In the genomic region with DNA sequence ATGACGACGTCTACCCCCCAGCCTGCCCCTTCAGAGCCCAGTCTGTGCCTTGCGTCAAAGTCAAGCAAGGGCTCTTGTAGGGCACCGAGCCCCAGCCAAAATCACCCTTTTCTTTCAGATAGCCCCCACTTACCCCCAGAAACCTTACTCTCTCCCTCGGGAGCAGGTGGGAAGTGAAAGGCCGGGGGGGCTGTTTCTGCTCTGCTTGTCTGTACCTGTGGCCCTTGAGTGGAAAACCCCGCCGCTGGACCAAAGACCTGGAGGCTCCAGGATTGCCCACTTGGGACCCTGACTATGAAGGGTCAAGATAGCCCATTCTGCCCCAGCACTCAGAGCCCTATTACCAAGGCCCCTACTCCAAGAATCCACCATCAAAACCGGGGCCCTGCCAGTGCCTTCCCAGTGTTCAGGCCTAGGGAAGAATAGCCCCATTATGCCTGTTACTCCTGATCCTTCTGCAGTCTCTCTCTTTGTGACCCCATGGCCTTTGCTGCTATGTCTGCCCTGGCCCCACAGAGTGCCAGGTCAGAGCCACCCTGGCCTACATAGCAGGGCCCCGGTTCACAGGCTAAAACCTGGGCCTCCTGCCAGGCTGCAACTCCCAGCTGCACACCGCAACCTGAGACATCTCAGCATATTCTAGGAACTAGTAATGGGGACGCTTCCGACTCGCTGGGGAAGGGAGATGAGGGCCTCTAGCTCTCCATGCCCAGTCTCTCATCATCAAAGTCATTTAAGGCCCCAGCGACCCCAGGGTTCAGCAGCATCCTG, we compare ENCODE assay signal across 8 cellular contexts. TPM values are rescaled to one million over a fixed set of nuclear protein-coding genes. Genes with fewer than 3 reads are reported as not detected.
A peak's percentile ranks its signal among the peaks of the same experiment; 100 is the strongest.
DNase-seq lines count a peak whose midpoint lies in the region; ATAC-seq and TF ChIP-seq lines count a peak whose summit lies in the region.

No MANE protein-coding gene starts in this region.

- H3K9me2 ChIP-seq in HCT116 (ENCODE audit: insufficient read depth): no peaks in the 10 kb centered on the region

- DNase-seq in DMS 273 treated with DMSO at 0.1 percent for 48 hours (lab: John Stamatoyannopoulos, UW) (peak; percentile 40), HCT116 (ENCODE audit: low read depth, low spot score) (no peak), SJSA1 (ENCODE audit: low read depth in 1 of 2, low spot score in 2 of 2) (peak in 1 of 2 experiments; percentile 31), neural progenitor cell (ENCODE audit: low spot score) (peak; percentile 38), NCI-H1048 (lab: John Stamatoyannopoulos, UW) (no peak)

- no peaks in the 10 kb centered on the region for H3K36me3 ChIP-seq in HCT116 (ENCODE audit: control insufficient read depth in 1 of 2, insufficient read depth in 2 of 2, low read length in 2 of 2)
- no peaks in the 10 kb centered on the region for H3K36me3 ChIP-seq in SJSA1
- no peaks in the 10 kb centered on the region for H3K36me3 ChIP-seq in neural progenitor cell

- peaks cover 23% of the 10 kb centered on the region for H3K4me1 Mint-ChIP-seq in neural progenitor cell

- H4K20me1 ChIP-seq in HCT116 (ENCODE audit: insufficient read depth) (no peaks in the 10 kb centered on the region), neural progenitor cell (ENCODE audit: low read depth) (no peaks in the 10 kb centered on the region)

- no peaks in the 10 kb centered on the region for H3K9me3 Mint-ChIP-seq in neural progenitor cell

- peaks cover 47% of the 10 kb centered on the region for H3F3A ChIP-seq in neural progenitor cell (ENCODE audit: low read depth)

- no TSS peak for BruUV-seq in HCT116 (replicated peaks; lab: Mats Ljungman, UMichigan)

- TF ChIP-seq POLR2A in HCT116 (IDR thresholded peaks at IDR 0.05; ENCODE audit: borderline replicate concordance, extremely low read depth, insufficient read depth, insufficient read length): no peak

- H3K9me3 ChIP-seq in HCT116 (ENCODE audit: control insufficient read depth in 1 of 2, insufficient read depth in 1 of 2, low read depth in 1 of 2, low read length in 2 of 2) (no peaks in the 10 kb centered on the region), SJSA1 (replicated peaks) (no peaks in the 10 kb centered on the region), neural progenitor cell (ENCODE audit: low read depth) (no peaks in the 10 kb centered on the region)

- no peaks in the 10 kb centered on the region for H3K79me2 ChIP-seq in HCT116 (ENCODE audit: insufficient read depth, low read length)
- H3K79me2 ChIP-seq in neural progenitor cell (ENCODE audit: low read depth): no peaks in the 10 kb centered on the region

- intact Hi-C loops in HCT116 (cut with micrococcal nuclease): loop anchor here (1.0 to 5.0 kb wide), 5 partner anchors 34 to 572 kb away; partner anchors contain the start of gene RNU5D-1

- H3K4me1 ChIP-seq in HCT116 (ENCODE audit: control insufficient read depth in 1 of 2, insufficient read depth in 2 of 2, low read length in 2 of 2) (peaks cover 12 to 41% of the 10 kb centered on the region in 2 experiments), SJSA1 (replicated peaks) (peaks cover 8% of the 10 kb centered on the region), neural progenitor cell (peaks cover 33% of the 10 kb centered on the region)

- RAD21 ChIA-PET in HCT116 (lab: Charles Lee; ENCODE audit: low non-redundant PET in 1 of 2, low total read pairs in 2 of 2, uncharacterized antibody in 2 of 2, unreplicated experiment in 2 of 2): no interaction called here

- ATAC-seq in HCT116 (no peak; the same call in 1 of the 2 replicates), esophagus mucosa (peak; percentile 1), GM19035 (IDR thresholded peaks at IDR 0.05; ENCODE audit: unreplicated experiment) (no peak)
- ATAC-seq in activated CD4-positive, CD25-positive, alpha-beta regulatory T cell treated with anti-CD3 and anti-CD28 coated beads, Interleukin-2, amount 50 U/mL, for 24 hours: no peak

- CTCF ChIA-PET in HCT116 (lab: Charles Lee): interaction anchor here (1.8 kb wide), 1 partner anchor 195 kb away, joined by 9 read pairs; the partner anchor contains the start of genes CCDC163 and MMACHC

- no peak for TF ChIP-seq CTCF in HCT116 (IDR thresholded peaks at IDR 0.05 in 2 of 3, conservative IDR thresholded peaks at IDR 0.05 in 1 of 3; ENCODE audit: borderline replicate concordance in 1 of 3, insufficient read depth in 1 of 3, low read depth in 2 of 3, low read length in 2 of 3)
- TF ChIP-seq CTCF in neural progenitor cell (IDR thresholded peaks at IDR 0.05): no peak

- H3K27ac Mint-ChIP-seq in neural progenitor cell: peak overlapping the region; percentile 95

- no peak overlapping the region for H2AFZ ChIP-seq in HCT116 (ENCODE audit: low read depth, low read length, poor library complexity, severe bottlenecking)
- H2AFZ ChIP-seq in neural progenitor cell (replicated peaks): peak overlapping the region; percentile 45

- H3K4me3 Mint-ChIP-seq in neural progenitor cell: peak overlapping the region; percentile 90

- no peaks in the 10 kb centered on the region for H3K27me3 ChIP-seq in HCT116 (ENCODE audit: insufficient read depth, low read length)
- H3K27me3 ChIP-seq in SJSA1 (replicated peaks): no peaks in the 10 kb centered on the region
- H3K27me3 ChIP-seq in neural progenitor cell: no peaks in the 10 kb centered on the region

- H3K27ac ChIP-seq in HCT116 (ENCODE audit: low read depth, low read length): peak overlapping the region; percentile 82
- peak overlapping the region; percentile 65 for H3K27ac ChIP-seq in SJSA1
- H3K27ac ChIP-seq in neural progenitor cell: no peak overlapping the region

- H3K9ac ChIP-seq in HCT116 (ENCODE audit: low read length): peak overlapping the region; percentile 81
- no peak overlapping the region for H3K9ac ChIP-seq in neural progenitor cell

- H3K4me2 ChIP-seq in HCT116 (ENCODE audit: low read length): peak overlapping the region; percentile 94
- H3K4me2 ChIP-seq in neural progenitor cell: peak overlapping the region; percentile 74

- TF ChIP-seq RAD21 in HCT116 (IDR thresholded peaks at IDR 0.05; ENCODE audit: low read depth): no peak

- no peaks in the 10 kb centered on the region for H3K36me3 Mint-ChIP-seq in neural progenitor cell

- peaks cover 4% of the 10 kb centered on the region for H3K27me3 Mint-ChIP-seq in neural progenitor cell (ENCODE audit: insufficient read depth, low read depth)

- peak overlapping the region; percentile 69 to 70 for H3K4me3 ChIP-seq in HCT116 (replicated peaks in 1 of 2; ENCODE audit: low read depth in 1 of 2, low read length in 2 of 2)
- peak overlapping the region; percentile 75 for H3K4me3 ChIP-seq in SJSA1
- peak overlapping the region; percentile 66 for H3K4me3 ChIP-seq in neural progenitor cell

- POLR2A ChIA-PET in HCT116 (lab: Charles Lee): interaction anchor here (1.0 to 2.0 kb wide), 5 partner anchors 12 to 485 kb away, joined by 3 to 9 read pairs (median 3); partner anchors contain the start of gene PRDX1

TF ChIP-seq in HCT116, 20 proteins besides CTCF, POLR2A, EP300 and RAD21:
- TF ChIP-seq ZBTB33 (IDR thresholded peaks at IDR 0.05; ENCODE audit: extremely low read depth, insufficient replicate concordance, low read length) (no peak), JUND (IDR thresholded peaks at IDR 0.05) (no peak), MAX (IDR thresholded peaks at IDR 0.05) (no peak), POLR2AphosphoS5 (IDR thresholded peaks at IDR 0.05; ENCODE audit: low read depth, low read length) (peak; percentile 33; the same call in 1 of the 2 replicates), CEBPB (IDR thresholded peaks at IDR 0.05; ENCODE audit: low read depth) (no peak)

RNA-seq across cellular contexts. Expression of gene HPDL, which starts 22.2 kb away (rescaled TPM):
- total RNA-seq in HCT116 (2021; ENCODE audit: unreplicated experiment): not detected
- 0.31 and 0.42 TPM in 2 replicates for polyA plus RNA-seq in HCT116 (2012)
- total RNA-seq in SJSA1 (2014; rRNA removed; shearing (Covaris generic)): 0.18 TPM in 1 of 2 replicates, not detected in the other
- 1.6 TPM for total RNA-seq in esophagus mucosa
- 0.64 and 2.4 TPM in 2 replicates for total RNA-seq in neural progenitor cell (ENCODE audit: low replicate concordance)

RNA-seq across cellular contexts. Expression of gene TOE1, which starts 35.5 kb away (rescaled TPM):
- total RNA-seq in HCT116 (2021; ENCODE audit: unreplicated experiment): 11.5 TPM
- polyA plus RNA-seq in HCT116 (2012): 10.3 and 11.9 TPM in 2 replicates
- total RNA-seq in SJSA1 (2014; rRNA removed; shearing (Covaris generic)): 16.9 and 24.3 TPM in 2 replicates
- total RNA-seq in esophagus mucosa: 6.1 TPM
- 6.1 and 10.7 TPM in 2 replicates for total RNA-seq in neural progenitor cell (ENCODE audit: low replicate concordance)

RNA-seq across cellular contexts. Expression of gene MUTYH, which starts 35.7 kb away (rescaled TPM):
- total RNA-seq in HCT116 (2021; ENCODE audit: unreplicated experiment) (44.8 TPM), esophagus mucosa (10.8 TPM), neural progenitor cell (ENCODE audit: low replicate concordance) (48.2 and 89.7 TPM in 2 replicates)
- 31.1 and 33.3 TPM in 2 replicates for polyA plus RNA-seq in HCT116 (2012)
- 28.2 and 29.7 TPM in 2 replicates for total RNA-seq in SJSA1 (2014; rRNA removed; shearing (Covaris generic))

Comparison
In these comparisons a context has a peak if more than half of its experiments do, and no peak if none do; other contexts are left out.
1. DNase-seq: peak in DMS 273 treated with DMSO at 0.1 percent for 48 hours (single experiment) and neural progenitor cell (single experiment); none in HCT116 (single experiment) and NCI-H1048 (single experiment).
2. Peak in every context shown above with its lines, with median percentiles within 50 percentile points of each other: H3K4me3 ChIP-seq.